In the genomic region with DNA sequence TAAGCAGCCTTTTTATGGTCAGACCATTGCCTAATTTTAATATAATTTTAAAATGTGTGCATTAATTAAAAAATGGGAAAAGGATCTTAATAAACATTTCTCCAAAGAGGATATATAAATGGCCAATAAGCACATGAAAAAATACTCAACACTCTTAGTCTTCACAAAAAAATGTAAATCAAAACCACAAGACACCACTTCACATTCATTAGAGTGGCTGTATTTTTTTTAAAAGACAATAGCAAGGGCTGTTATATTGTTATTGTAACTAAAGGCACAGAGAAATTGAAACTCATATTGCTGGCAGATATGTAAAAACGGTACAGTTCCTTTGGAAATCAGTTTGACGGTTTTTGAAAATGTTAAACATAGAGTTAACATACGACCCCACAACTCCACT, we compare ENCODE assay signal across 1 cellular context.
TF ChIP-seq lines count a peak whose summit lies in the region.

No MANE protein-coding gene starts in this region.

TF ChIP-seq in SK-N-SH treated with all-trans-retinoic acid at 6 μM for 48 hours, 23 proteins besides CTCF, POLR2A, EP300 and RAD21 (continued from another document):
- TF ChIP-seq ZC3H10 (CRISPR knock-in tag; IDR thresholded peaks at IDR 0.05) (no peak), PPARA (CRISPR knock-in tag; IDR thresholded peaks at IDR 0.05; ENCODE audit: borderline replicate concordance) (no peak), RARB (CRISPR knock-in tag; IDR thresholded peaks at IDR 0.05) (no peak), ZFP3 (CRISPR knock-in tag; IDR thresholded peaks at IDR 0.05) (no peak), ZNF70 (CRISPR knock-in tag; IDR thresholded peaks at IDR 0.05) (no peak), ISL1 (CRISPR knock-in tag; IDR thresholded peaks at IDR 0.05) (no peak), CSDC2 (CRISPR knock-in tag; IDR thresholded peaks at IDR 0.05) (no peak)
- TF ChIP-seq, protein P1, sequence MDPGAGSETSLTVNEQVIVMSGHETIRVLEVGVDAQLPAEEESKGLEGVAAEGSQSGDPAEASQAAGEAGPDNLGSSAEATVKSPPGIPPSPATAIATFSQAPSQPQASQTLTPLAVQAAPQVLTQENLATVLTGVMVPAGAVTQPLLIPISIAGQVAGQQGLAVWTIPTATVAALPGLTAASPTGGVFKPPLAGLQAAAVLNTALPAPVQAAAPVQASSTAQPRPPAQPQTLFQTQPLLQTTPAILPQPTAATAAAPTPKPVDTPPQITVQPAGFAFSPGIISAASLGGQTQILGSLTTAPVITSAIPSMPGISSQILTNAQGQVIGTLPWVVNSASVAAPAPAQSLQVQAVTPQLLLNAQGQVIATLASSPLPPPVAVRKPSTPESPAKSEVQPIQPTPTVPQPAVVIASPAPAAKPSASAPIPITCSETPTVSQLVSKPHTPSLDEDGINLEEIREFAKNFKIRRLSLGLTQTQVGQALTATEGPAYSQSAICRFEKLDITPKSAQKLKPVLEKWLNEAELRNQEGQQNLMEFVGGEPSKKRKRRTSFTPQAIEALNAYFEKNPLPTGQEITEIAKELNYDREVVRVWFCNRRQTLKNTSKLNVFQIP (CRISPR knock-in tag; IDR thresholded peaks at IDR 0.05; ENCODE audit: borderline replicate concordance, low read depth) = no peak
